ENCODE assay signal across 11 cellular contexts in the genomic region with DNA sequence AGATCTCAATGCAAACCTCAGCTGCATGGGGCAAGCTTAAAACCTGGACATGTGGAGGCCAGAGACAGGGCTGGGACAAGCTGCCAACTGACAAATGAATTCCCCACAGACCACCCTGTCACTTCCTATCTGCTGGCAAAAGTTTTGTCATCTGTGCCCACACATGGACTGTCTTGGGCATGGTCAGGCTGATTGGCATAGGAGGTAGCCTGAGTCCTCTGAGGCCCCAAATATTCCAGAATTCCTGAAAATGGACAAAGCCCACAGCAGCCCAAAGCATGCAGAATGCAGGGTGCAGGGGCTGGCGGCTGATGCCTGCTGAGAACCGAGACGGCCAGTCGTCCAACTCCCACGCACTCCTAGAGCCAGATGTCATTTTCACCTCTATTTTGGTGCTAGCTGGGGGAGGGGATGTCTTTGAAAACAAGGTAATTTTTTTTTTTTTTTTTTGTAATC.
DNase-seq lines count a peak whose midpoint lies in the region; ATAC-seq lines count a peak whose summit lies in the region.
"Had no signal": no experiment of that assay in that cellular context is flagged by ENCODE, and none has a peak within 500 bp of the region (broad histone marks: within the 10 kb centered on the region; RNA-seq: fewer than 3 reads in every experiment).

No MANE protein-coding gene starts in this region.

- H3K9me3 Mint-ChIP-seq in CD4-positive, alpha-beta memory T cell = peaks cover 0 to 1% (median 0%) of the 10 kb centered on the region in 8 donors
- H3K9me3 Mint-ChIP-seq: activated B cell treated with CpG ODN at 0.5 μM for 24 hours; activated T-helper 1 cell treated with anti-CD3 and anti-CD28 coated beads, Interleukin-12 subunit alpha, Interleukin-12 subunit beta, Interleukin-2, Interleukin-4 antibody, amounts not matched to agents 30 ng/mL and 10 ng/mL and 1 ng/mL, durations not matched to agents 14 hours and 24 hours and 36 hours had no signal

- no peaks in the 10 kb centered on the region for H3K36me3 Mint-ChIP-seq in CD4-positive, alpha-beta memory T cell

- H3K4me3 Mint-ChIP-seq in CD4-positive, alpha-beta memory T cell = no peak overlapping the region
- H3K4me3 Mint-ChIP-seq: activated B cell treated with CpG ODN at 0.5 μM for 24 hours; activated T-helper 1 cell treated with anti-CD3 and anti-CD28 coated beads, Interleukin-12 subunit alpha, Interleukin-12 subunit beta, Interleukin-2, Interleukin-4 antibody, amounts not matched to agents 30 ng/mL and 10 ng/mL and 1 ng/mL, durations not matched to agents 14 hours and 24 hours and 36 hours had no signal

- H3K4me3 ChIP-seq in CD4-positive, alpha-beta memory T cell (ENCODE audit: low read length in 2 of 2) = no peak overlapping the region

- H3K4me1 Mint-ChIP-seq in CD4-positive, alpha-beta memory T cell = no peaks in the 10 kb centered on the region

- no peaks in the 10 kb centered on the region for H3K4me1 ChIP-seq in CD4-positive, alpha-beta memory T cell (ENCODE audit: insufficient read depth, low read length)

- H3K27me3 ChIP-seq in CD4-positive, alpha-beta memory T cell (ENCODE audit: insufficient read depth, low read length) = no peaks in the 10 kb centered on the region

- in situ Hi-C loops in KBM-7 (cut with MboI; ENCODE audit: low pct_unique_long_range_greater_than_20kb, low sequenced_read_pairs) = no loop called here

- POLR2A ChIA-PET in CD4-positive, alpha-beta memory T cell (lab: Charles Lee; ENCODE audit: partially characterized antibody) = no interaction called here

- intact Hi-C loops in CD4-positive, alpha-beta memory T cell (cut with micrococcal nuclease) = no loop called here

- ATAC-seq in GM19035 (IDR thresholded peaks at IDR 0.05; ENCODE audit: unreplicated experiment) = peak; percentile 66
- peak; percentile 76 for ATAC-seq in HG02642 (IDR thresholded peaks at IDR 0.05; ENCODE audit: poor library complexity, unreplicated experiment)
- no peak for ATAC-seq in GM19452 (IDR thresholded peaks at IDR 0.05; ENCODE audit: unreplicated experiment)

- DNase-seq in KBM-7 = peak; percentile 52
- peak; percentile 41 for DNase-seq in retina
- no peak for DNase-seq in NK-92 (lab: John Stamatoyannopoulos, UW; ENCODE audit: unreplicated experiment)
- DNase-seq in CD4-positive, alpha-beta memory T cell = no peak
- DNase-seq: activated B cell treated with CpG ODN at 0.5 μM for 24 hours, erythroblast, Right ventricle myocardium superior had no signal

- CTCF ChIA-PET in CD4-positive, alpha-beta memory T cell (lab: Charles Lee; ENCODE audit: partially characterized antibody) = no interaction called here

- H3K27ac Mint-ChIP-seq in CD4-positive, alpha-beta memory T cell = no peak overlapping the region
- H3K27ac Mint-ChIP-seq: activated B cell treated with CpG ODN at 0.5 μM for 24 hours; activated T-helper 1 cell treated with anti-CD3 and anti-CD28 coated beads, Interleukin-12 subunit alpha, Interleukin-12 subunit beta, Interleukin-2, Interleukin-4 antibody, amounts not matched to agents 30 ng/mL and 10 ng/mL and 1 ng/mL, durations not matched to agents 14 hours and 24 hours and 36 hours had no signal

- no peaks in the 10 kb centered on the region for H3K36me3 ChIP-seq in CD4-positive, alpha-beta memory T cell (ENCODE audit: insufficient read depth, low read length)

- H3K9me3 ChIP-seq in CD4-positive, alpha-beta memory T cell (ENCODE audit: control insufficient read depth in 1 of 2, low read length in 2 of 2) = no peaks in the 10 kb centered on the region

- H3K27me3 Mint-ChIP-seq in CD4-positive, alpha-beta memory T cell = peaks cover 26 to 36% of the 10 kb centered on the region in 2 donors

- no peak overlapping the region for H3K27ac ChIP-seq in CD4-positive, alpha-beta memory T cell (ENCODE audit: low read depth, low read length)

Comparison
In these comparisons a context has a peak if more than half of its experiments do, and no peak if none do; other contexts are left out.
1. DNase-seq: peak in KBM-7 (single experiment) and retina (single experiment); none in NK-92 (single experiment) and CD4-positive, alpha-beta memory T cell (0 of 5).